ENCODE assay signal across 1 cellular context in the genomic region with DNA sequence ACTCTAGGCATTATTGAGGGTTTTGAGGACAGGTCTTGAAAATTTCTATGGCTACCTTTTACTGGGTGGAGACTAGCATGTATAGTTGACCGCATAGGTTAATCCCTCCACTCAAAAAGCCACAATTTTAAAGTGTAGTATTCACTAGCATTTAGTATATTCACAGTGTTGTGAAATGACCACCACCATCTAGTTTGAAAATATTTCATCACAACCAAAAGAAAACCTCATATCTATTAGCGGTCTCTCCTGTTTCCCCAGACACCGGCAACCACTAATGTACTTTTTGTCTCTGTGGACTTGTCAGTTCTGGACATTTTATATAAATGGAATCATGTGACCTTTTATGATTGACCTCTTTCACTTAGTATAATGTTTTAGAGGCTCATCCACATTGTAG.
TF ChIP-seq lines count a peak whose summit lies in the region.

No MANE protein-coding gene starts in this region.

TF ChIP-seq in GM23338, 12 proteins besides CTCF, POLR2A, EP300 and RAD21 (continued from another document):
- TF ChIP-seq, protein P1, sequence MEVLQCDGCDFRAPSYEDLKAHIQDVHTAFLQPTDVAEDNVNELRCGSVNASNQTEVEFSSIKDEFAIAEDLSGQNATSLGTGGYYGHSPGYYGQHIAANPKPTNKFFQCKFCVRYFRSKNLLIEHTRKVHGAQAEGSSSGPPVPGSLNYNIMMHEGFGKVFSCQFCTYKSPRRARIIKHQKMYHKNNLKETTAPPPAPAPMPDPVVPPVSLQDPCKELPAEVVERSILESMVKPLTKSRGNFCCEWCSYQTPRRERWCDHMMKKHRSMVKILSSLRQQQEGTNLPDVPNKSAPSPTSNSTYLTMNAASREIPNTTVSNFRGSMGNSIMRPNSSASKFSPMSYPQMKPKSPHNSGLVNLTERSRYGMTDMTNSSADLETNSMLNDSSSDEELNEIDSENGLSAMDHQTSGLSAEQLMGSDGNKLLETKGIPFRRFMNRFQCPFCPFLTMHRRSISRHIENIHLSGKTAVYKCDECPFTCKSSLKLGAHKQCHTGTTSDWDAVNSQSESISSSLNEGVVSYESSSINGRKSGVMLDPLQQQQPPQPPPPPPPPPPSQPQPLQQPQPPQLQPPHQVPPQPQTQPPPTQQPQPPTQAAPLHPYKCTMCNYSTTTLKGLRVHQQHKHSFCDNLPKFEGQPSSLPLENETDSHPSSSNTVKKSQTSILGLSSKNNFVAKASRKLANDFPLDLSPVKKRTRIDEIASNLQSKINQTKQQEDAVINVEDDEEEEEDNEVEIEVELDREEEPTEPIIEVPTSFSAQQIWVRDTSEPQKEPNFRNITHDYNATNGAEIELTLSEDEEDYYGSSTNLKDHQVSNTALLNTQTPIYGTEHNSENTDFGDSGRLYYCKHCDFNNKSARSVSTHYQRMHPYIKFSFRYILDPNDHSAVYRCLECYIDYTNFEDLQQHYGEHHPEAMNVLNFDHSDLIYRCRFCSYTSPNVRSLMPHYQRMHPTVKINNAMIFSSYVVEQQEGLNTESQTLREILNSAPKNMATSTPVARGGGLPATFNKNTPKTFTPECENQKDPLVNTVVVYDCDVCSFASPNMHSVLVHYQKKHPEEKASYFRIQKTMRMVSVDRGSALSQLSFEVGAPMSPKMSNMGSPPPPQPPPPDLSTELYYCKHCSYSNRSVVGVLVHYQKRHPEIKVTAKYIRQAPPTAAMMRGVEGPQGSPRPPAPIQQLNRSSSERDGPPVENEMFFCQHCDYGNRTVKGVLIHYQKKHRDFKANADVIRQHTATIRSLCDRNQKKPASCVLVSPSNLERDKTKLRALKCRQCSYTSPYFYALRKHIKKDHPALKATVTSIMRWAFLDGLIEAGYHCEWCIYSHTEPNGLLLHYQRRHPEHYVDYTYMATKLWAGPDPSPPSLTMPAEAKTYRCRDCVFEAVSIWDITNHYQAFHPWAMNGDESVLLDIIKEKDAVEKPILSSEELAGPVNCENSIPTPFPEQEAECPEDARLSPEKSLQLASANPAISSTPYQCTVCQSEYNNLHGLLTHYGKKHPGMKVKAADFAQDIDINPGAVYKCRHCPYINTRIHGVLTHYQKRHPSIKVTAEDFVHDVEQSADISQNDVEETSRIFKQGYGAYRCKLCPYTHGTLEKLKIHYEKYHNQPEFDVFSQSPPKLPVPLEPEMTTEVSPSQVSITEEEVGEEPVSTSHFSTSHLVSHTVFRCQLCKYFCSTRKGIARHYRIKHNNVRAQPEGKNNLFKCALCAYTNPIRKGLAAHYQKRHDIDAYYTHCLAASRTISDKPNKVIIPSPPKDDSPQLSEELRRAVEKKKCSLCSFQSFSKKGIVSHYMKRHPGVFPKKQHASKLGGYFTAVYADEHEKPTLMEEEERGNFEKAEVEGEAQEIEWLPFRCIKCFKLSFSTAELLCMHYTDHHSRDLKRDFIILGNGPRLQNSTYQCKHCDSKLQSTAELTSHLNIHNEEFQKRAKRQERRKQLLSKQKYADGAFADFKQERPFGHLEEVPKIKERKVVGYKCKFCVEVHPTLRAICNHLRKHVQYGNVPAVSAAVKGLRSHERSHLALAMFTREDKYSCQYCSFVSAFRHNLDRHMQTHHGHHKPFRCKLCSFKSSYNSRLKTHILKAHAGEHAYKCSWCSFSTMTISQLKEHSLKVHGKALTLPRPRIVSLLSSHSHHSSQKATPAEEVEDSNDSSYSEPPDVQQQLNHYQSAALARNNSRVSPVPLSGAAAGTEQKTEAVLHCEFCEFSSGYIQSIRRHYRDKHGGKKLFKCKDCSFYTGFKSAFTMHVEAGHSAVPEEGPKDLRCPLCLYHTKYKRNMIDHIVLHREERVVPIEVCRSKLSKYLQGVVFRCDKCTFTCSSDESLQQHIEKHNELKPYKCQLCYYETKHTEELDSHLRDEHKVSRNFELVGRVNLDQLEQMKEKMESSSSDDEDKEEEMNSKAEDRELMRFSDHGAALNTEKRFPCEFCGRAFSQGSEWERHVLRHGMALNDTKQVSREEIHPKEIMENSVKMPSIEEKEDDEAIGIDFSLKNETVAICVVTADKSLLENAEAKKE (CRISPR knock-in tag; IDR thresholded peaks at IDR 0.05), result no peak
- TF ChIP-seq CREB1 (CRISPR knock-in tag; IDR thresholded peaks at IDR 0.05; ENCODE audit: low read depth) (no peak), ZNF114 (CRISPR knock-in tag; IDR thresholded peaks at IDR 0.05) (no peak), STAT1 (IDR thresholded peaks at IDR 0.05; ENCODE audit: unreplicated experiment) (no peak), EZH2 (IDR thresholded peaks at IDR 0.05; ENCODE audit: low read depth, unreplicated experiment) (no peak)
- TF ChIP-seq, protein P2, sequence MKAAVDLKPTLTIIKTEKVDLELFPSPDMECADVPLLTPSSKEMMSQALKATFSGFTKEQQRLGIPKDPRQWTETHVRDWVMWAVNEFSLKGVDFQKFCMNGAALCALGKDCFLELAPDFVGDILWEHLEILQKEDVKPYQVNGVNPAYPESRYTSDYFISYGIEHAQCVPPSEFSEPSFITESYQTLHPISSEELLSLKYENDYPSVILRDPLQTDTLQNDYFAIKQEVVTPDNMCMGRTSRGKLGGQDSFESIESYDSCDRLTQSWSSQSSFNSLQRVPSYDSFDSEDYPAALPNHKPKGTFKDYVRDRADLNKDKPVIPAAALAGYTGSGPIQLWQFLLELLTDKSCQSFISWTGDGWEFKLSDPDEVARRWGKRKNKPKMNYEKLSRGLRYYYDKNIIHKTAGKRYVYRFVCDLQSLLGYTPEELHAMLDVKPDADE (IDR thresholded peaks at IDR 0.05), result no peak
